ENCODE assay signal across 10 cellular contexts in genomic region chr6:155268088-155268867, GRCh38. TPM values are rescaled to one million over a fixed set of nuclear protein-coding genes. Genes with fewer than 3 reads are reported as not detected.
DNase-seq lines count a peak whose midpoint lies in the region; ATAC-seq, FAIRE-seq and TF ChIP-seq lines count a peak whose summit lies in the region.
"Not testable (repeated sequence)": the region's sequence is repeated elsewhere in the genome, so short reads cannot be mapped to it uniquely, and the experiment has no call there.
"Had no signal": no experiment of that assay in that cellular context is flagged by ENCODE, and none has a peak within 500 bp of the region (broad histone marks: within the 10 kb centered on the region; RNA-seq: fewer than 3 reads in every experiment).

No MANE protein-coding gene starts in this region.

- not testable (repeated sequence) for H3K4me3 ChIP-seq in GM12878; gastroesophageal sphincter; naive thymus-derived CD4-positive, alpha-beta T cell (ENCODE audit: low read length)

- not testable (repeated sequence) for H4K20me1 ChIP-seq in GM12878 (ENCODE audit: control insufficient read depth, insufficient read depth)

- intact Hi-C loops in GM12878 (cut with micrococcal nuclease; ENCODE audit: unreplicated experiment) = loop anchor here (5.0 kb wide), 1 partner anchor 91 kb away; no protein-coding TSS in a partner anchor
- intact Hi-C loops in naive thymus-derived CD4-positive, alpha-beta T cell (cut with micrococcal nuclease) = loop anchor here (1.0 to 5.0 kb wide), 3 partner anchors 91 to 339 kb away; no protein-coding TSS in a partner anchor

- H3K4me3 Mint-ChIP-seq in naive thymus-derived CD4-positive, alpha-beta T cell = not testable (repeated sequence)

- H3K4me2 ChIP-seq in GM12878 (ENCODE audit: control insufficient read depth, insufficient read depth) = not testable (repeated sequence)

- peak; percentile 68 for ATAC-seq in HG02938 (IDR thresholded peaks at IDR 0.05; ENCODE audit: unreplicated experiment)
- ATAC-seq in GM12878 = peak; percentile 89
- not testable (repeated sequence) for ATAC-seq in gastroesophageal sphincter
- ATAC-seq in naive thymus-derived CD4-positive, alpha-beta T cell = peak; percentile 67

- DNase-seq in ELR (ENCODE audit: low read depth) (peak; percentile 65), NCI-H2171 treated with DMSO at 0.1 percent for 48 hours (lab: John Stamatoyannopoulos, UW) (peak; percentile 24), SW480 (ENCODE audit: low spot score) (peak; percentile 31)
- not testable (repeated sequence) for DNase-seq in GM12878 (ENCODE audit: low read depth, low spot score)
- peak in 3 of 9 donors; percentile 5 to 24 (median 11) for DNase-seq in naive thymus-derived CD4-positive, alpha-beta T cell

- not testable (repeated sequence) for H2AFZ ChIP-seq in GM12878 (ENCODE audit: control insufficient read depth, low read depth, low read length)

- H3K9ac ChIP-seq in GM12878 (ENCODE audit: control insufficient read depth, insufficient read depth, low read length) = not testable (repeated sequence)

- H3K4me1 Mint-ChIP-seq in naive thymus-derived CD4-positive, alpha-beta T cell = peaks cover 5 to 33% (median 11%) of the 10 kb centered on the region in 7 donors

- POLR2A ChIA-PET in GM12878 (lab: Charles Lee) = interaction anchor here (1.2 kb wide), 1 partner anchor 9 kb away, joined by 3 read pairs; no protein-coding TSS in a partner anchor
- POLR2A ChIA-PET in naive thymus-derived CD4-positive, alpha-beta T cell (lab: Charles Lee) = interaction anchor here (1.2 kb wide), 1 partner anchor 9 kb away, joined by 3 read pairs; no protein-coding TSS in a partner anchor

- H3K27ac ChIP-seq in 22Rv1; GM12878 (ENCODE audit: control insufficient read depth, insufficient read depth); naive thymus-derived CD4-positive, alpha-beta T cell (ENCODE audit: low read depth, low read length): not testable (repeated sequence)
- H3K27ac ChIP-seq in gastroesophageal sphincter = peak overlapping the region in 2 of 4 donors; percentile 11 to 52

- 97% methylated on average over 4 of the region's 5 CpGs for WGBS in GM12878 (ENCODE audit: insufficient coverage, insufficient replicate concordance, low lambda C conversion rate, missing lambda C conversion rate)
- WGBS in gastroesophageal sphincter (ENCODE audit: low coverage in 1 of 2), 2 donors = 88 to 93% methylated on average over 3 of the region's 5 CpGs

- FAIRE-seq in GM12878 (lab: Jason Lieb, UNC) = not testable (repeated sequence)

- H3K9me3 Mint-ChIP-seq in naive thymus-derived CD4-positive, alpha-beta T cell = not testable (repeated sequence)

- H3K36me3 ChIP-seq in GM12878 (ENCODE audit: control insufficient read depth in 2 of 2, insufficient read depth in 2 of 2, low read length in 1 of 2); gastroesophageal sphincter: not testable (repeated sequence)
- H3K36me3 ChIP-seq in naive thymus-derived CD4-positive, alpha-beta T cell (ENCODE audit: control insufficient read depth in 2 of 3, insufficient read depth in 3 of 3, low read length in 3 of 3) = peaks cover 0 to 28% (median 0%) of the 10 kb centered on the region in 3 experiments

- peak overlapping the region in 3 of 9 donors; percentile 1 to 17 (median 2) for H3K27ac Mint-ChIP-seq in naive thymus-derived CD4-positive, alpha-beta T cell

- RAD21 ChIA-PET in GM12878 (lab: Charles Lee; ENCODE audit: unreplicated experiment) = interaction anchor here (0.7 to 1.6 kb wide), 2 partner anchors 9 to 863 kb away, joined by 4 read pairs; no protein-coding TSS in a partner anchor

- H3K4me1 ChIP-seq in GM12878 (ENCODE audit: control insufficient read depth, insufficient read depth, low read length); naive thymus-derived CD4-positive, alpha-beta T cell (ENCODE audit: control insufficient read depth in 2 of 2, insufficient read depth in 2 of 2, low read length in 2 of 2): not testable (repeated sequence)
- peaks cover 12 to 31% (median 14%) of the 10 kb centered on the region in 3 donors for H3K4me1 ChIP-seq in gastroesophageal sphincter

- BruUV-seq in GM12878 (replicated peaks; lab: Mats Ljungman, UMichigan) = not testable (repeated sequence)

- CTCF ChIA-PET in GM12878 (lab: Yijun Ruan, JAX) = interaction anchor here (1.1 to 2.8 kb wide), 8 partner anchors 9 to 340 kb away, joined by 3 to 19 read pairs (median 6); no protein-coding TSS in a partner anchor
- CTCF ChIA-PET in naive thymus-derived CD4-positive, alpha-beta T cell (lab: Charles Lee) = interaction anchor here (1.0 to 1.4 kb wide), 3 partner anchors 9 to 594 kb away, joined by 3 read pairs; no protein-coding TSS in a partner anchor

- H3K27me3 Mint-ChIP-seq in naive thymus-derived CD4-positive, alpha-beta T cell = not testable (repeated sequence)

- not testable (repeated sequence) for TF ChIP-seq POLR2A in GM12878 (IDR thresholded peaks at IDR 0.05; ENCODE audit: low read depth, low read length); gastroesophageal sphincter (IDR thresholded peaks at IDR 0.05)

- H3K9me3 ChIP-seq in GM12878 (replicated peaks; ENCODE audit: control insufficient read depth, insufficient read depth, low read length); gastroesophageal sphincter; naive thymus-derived CD4-positive, alpha-beta T cell (ENCODE audit: control insufficient read depth in 2 of 3, low read length in 3 of 3): not testable (repeated sequence)

- H3K36me3 Mint-ChIP-seq in naive thymus-derived CD4-positive, alpha-beta T cell = peaks cover 3 to 42% (median 21%) of the 10 kb centered on the region in 5 donors

- in situ Hi-C loops in GM12878 (cut with MboI) = not testable (repeated sequence)

- TF ChIP-seq CTCF in 22Rv1 (IDR thresholded peaks at IDR 0.05) (peak; percentile 63), GM12878 (IDR thresholded peaks at IDR 0.05 in 2 of 3, conservative IDR thresholded peaks at IDR 0.05 in 1 of 3; ENCODE audit: control insufficient read depth in 2 of 3, extremely low read depth in 1 of 3, insufficient read depth in 1 of 3, low read depth in 3 of 3, low read length in 3 of 3) (peak; percentile 43 to 64 (median 51)), gastroesophageal sphincter (IDR thresholded peaks at IDR 0.05) (peak in 3 of 4 experiments; percentile 6 to 29 (median 26))

- TF ChIP-seq RAD21 in GM12878 (IDR thresholded peaks at IDR 0.05; ENCODE audit: insufficient read depth, low read depth, low read length) = peak; percentile 37

- SMC1A ChIA-PET in GM12878 (lab: Charles Lee; ENCODE audit: uncharacterized antibody, unreplicated experiment) = interaction anchor here (1.0 to 2.7 kb wide), 6 partner anchors 18 to 91 kb away, joined by 3 to 7 read pairs (median 4); no protein-coding TSS in a partner anchor

- TF ChIP-seq EP300 in GM12878 (IDR thresholded peaks at IDR 0.05; ENCODE audit: borderline replicate concordance in 1 of 2, control insufficient read depth in 1 of 2, low read depth in 2 of 2, low read length in 2 of 2); gastroesophageal sphincter (IDR thresholded peaks at IDR 0.05): not testable (repeated sequence)

- H3K27me3 ChIP-seq in GM12878 (replicated peaks in 1 of 2; ENCODE audit: control insufficient read depth in 2 of 2, insufficient read depth in 2 of 2, low read length in 1 of 2); gastroesophageal sphincter; naive thymus-derived CD4-positive, alpha-beta T cell (ENCODE audit: control insufficient read depth in 2 of 2, insufficient read depth in 2 of 2, low read length in 2 of 2): not testable (repeated sequence)

- H3K79me2 ChIP-seq in GM12878 (ENCODE audit: control insufficient read depth, insufficient read depth, low read length) = not testable (repeated sequence)

RNA-seq across cellular contexts. Expression of gene CLDN20, which starts 4.5 kb away (rescaled TPM):
- total RNA-seq in GM12878 (2013; cell fraction: nucleolus; rRNA removed) = not detected in 2 replicates
- total RNA-seq in GM12878 (2014; rRNA removed) (not detected in 2 replicates), GM12878 (2014; rRNA removed; fragmentation: Illumina TruSeq; extraction: Trizol) (not detected in 2 replicates), GM12878 (2021) (not detected in 2 replicates), gastroesophageal sphincter (under 1 TPM in 1 of 4 donors, not detected in 3; 0.27 TPM)
- not detected for polyA plus RNA-seq in GM12878 (2011; ENCODE audit: low read depth)
- polyA plus RNA-seq in GM12878 (2011; rRNA removed) (not detected in 2 replicates), GM12878 (2014; fragmentation: Illumina TruSeq; extraction: Trizol) (not detected in 2 replicates), GM12878 (2014; fragmentation: Nextera tagmentation; extraction: Ambion mirVana) (not detected), GM12878 (2014; rRNA removed) (not detected in 2 replicates), GM12878 (2016; fragmentation: Nextera tagmentation; extraction: Ambion mirVana) (under 1 TPM; 0.13 to 0.23 TPM)
- 0.06 TPM in 1 of 2 replicates, not detected in the other for polyA plus RNA-seq in GM12878 (2011; cell fraction: cytosol; rRNA removed)
- not detected in 2 replicates for polyA plus RNA-seq in GM12878 (2011; cell fraction: nucleus; rRNA removed)
- 0.31 and 0.51 TPM in 2 replicates for polyA plus RNA-seq in GM12878 (2012)
- polyA minus RNA-seq in GM12878 (2011; rRNA and poly(A)+ RNA removed) = not detected in 2 replicates
- not detected in 2 replicates for polyA minus RNA-seq in GM12878 (2011; cell fraction: cytosol; rRNA and poly(A)+ RNA removed)
- 0.24 TPM in 1 of 2 replicates, not detected in the other for polyA minus RNA-seq in GM12878 (2011; cell fraction: nucleus; rRNA and poly(A)+ RNA removed)
- total RNA-seq in naive thymus-derived CD4-positive, alpha-beta T cell = not detected
- polyA plus RNA-seq in naive thymus-derived CD4-positive, alpha-beta T cell = not detected
- total RNA-seq: T-helper 2 cell treated with Interferon-gamma antibody and Interleukin-4, amounts not matched to agents 100 ng/mL and 5 ng/mL, for 36 hours; temporal lobe had no signal

RNA-seq across cellular contexts. Expression of gene TFB1M, which starts 46.0 kb away (rescaled TPM):
- 122 and 123 TPM in 2 replicates for total RNA-seq in GM12878 (2013; cell fraction: nucleolus; rRNA removed)
- 29.9 and 34.7 TPM in 2 replicates for total RNA-seq in GM12878 (2014; rRNA removed)
- 37.4 and 37.7 TPM in 2 replicates for total RNA-seq in GM12878 (2014; rRNA removed; fragmentation: Illumina TruSeq; extraction: Trizol)
- 35.9 and 36.1 TPM in 2 replicates for total RNA-seq in GM12878 (2021)
- polyA plus RNA-seq in GM12878 (2011; ENCODE audit: low read depth) = 19.2 TPM
- polyA plus RNA-seq in GM12878 (2011; rRNA removed) = 55.6 and 59.6 TPM in 2 replicates
- 35.8 and 36.2 TPM in 2 replicates for polyA plus RNA-seq in GM12878 (2011; cell fraction: cytosol; rRNA removed)
- polyA plus RNA-seq in GM12878 (2011; cell fraction: nucleus; rRNA removed) = 52.0 and 66.4 TPM in 2 replicates
- polyA plus RNA-seq in GM12878 (2012) = 14.2 and 24.2 TPM in 2 replicates
- 32.2 and 37.7 TPM in 2 replicates for polyA plus RNA-seq in GM12878 (2014; fragmentation: Illumina TruSeq; extraction: Trizol)
- 100 to 1,000 TPM in 1 of 2 experiments, 10 to 100 TPM in 1; 95.8 to 117 TPM for polyA plus RNA-seq in GM12878 (2014; fragmentation: Nextera tagmentation; extraction: Ambion mirVana)
- polyA plus RNA-seq in GM12878 (2014; rRNA removed) = 28.0 and 35.7 TPM in 2 replicates
- polyA plus RNA-seq in GM12878 (2016; fragmentation: Nextera tagmentation; extraction: Ambion mirVana) = 10 to 100 TPM; 45.2 to 53.2 TPM
- 44.2 and 51.9 TPM in 2 replicates for polyA minus RNA-seq in GM12878 (2011; rRNA and poly(A)+ RNA removed)
- polyA minus RNA-seq in GM12878 (2011; cell fraction: cytosol; rRNA and poly(A)+ RNA removed) = 12.8 and 14.3 TPM in 2 replicates
- polyA minus RNA-seq in GM12878 (2011; cell fraction: nucleus; rRNA and poly(A)+ RNA removed) = 64.9 and 86.9 TPM in 2 replicates
- 10 to 100 TPM in 3 of 4 donors, 1 to 10 TPM in 1; 6.7 to 16.4 (median 12.5) TPM for total RNA-seq in gastroesophageal sphincter
- total RNA-seq in naive thymus-derived CD4-positive, alpha-beta T cell = 10 to 100 TPM; 20.5 to 45.4 (median 29.7) TPM
- polyA plus RNA-seq in naive thymus-derived CD4-positive, alpha-beta T cell = 10 to 100 TPM; 15.8 to 27.1 TPM
